In the genomic region with DNA sequence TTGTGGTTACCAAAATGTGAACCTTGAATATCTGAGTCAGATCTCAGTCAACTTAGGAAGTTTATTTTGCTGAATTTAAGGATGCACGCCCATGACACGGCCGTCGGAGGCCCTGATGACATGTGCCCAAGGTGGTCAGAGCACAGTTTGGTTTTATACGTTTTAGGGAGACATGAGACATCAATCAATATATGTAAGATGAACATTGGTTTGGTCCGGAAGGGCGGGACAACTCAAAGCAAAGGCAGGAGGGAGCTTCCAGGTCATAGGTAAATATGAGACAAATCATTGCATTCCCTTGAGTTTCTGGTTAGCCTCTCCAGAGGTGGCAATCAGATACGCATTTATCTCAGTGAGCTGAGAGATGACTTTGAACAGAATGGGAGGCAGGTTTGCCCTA, we compare ENCODE assay signal across 1 cellular context.
TF ChIP-seq lines count a peak whose summit lies in the region.

No MANE protein-coding gene starts in this region.

TF ChIP-seq in liver, 16 proteins besides CTCF, POLR2A, EP300 and RAD21 (continued from another document):
- TF ChIP-seq, protein P1, sequence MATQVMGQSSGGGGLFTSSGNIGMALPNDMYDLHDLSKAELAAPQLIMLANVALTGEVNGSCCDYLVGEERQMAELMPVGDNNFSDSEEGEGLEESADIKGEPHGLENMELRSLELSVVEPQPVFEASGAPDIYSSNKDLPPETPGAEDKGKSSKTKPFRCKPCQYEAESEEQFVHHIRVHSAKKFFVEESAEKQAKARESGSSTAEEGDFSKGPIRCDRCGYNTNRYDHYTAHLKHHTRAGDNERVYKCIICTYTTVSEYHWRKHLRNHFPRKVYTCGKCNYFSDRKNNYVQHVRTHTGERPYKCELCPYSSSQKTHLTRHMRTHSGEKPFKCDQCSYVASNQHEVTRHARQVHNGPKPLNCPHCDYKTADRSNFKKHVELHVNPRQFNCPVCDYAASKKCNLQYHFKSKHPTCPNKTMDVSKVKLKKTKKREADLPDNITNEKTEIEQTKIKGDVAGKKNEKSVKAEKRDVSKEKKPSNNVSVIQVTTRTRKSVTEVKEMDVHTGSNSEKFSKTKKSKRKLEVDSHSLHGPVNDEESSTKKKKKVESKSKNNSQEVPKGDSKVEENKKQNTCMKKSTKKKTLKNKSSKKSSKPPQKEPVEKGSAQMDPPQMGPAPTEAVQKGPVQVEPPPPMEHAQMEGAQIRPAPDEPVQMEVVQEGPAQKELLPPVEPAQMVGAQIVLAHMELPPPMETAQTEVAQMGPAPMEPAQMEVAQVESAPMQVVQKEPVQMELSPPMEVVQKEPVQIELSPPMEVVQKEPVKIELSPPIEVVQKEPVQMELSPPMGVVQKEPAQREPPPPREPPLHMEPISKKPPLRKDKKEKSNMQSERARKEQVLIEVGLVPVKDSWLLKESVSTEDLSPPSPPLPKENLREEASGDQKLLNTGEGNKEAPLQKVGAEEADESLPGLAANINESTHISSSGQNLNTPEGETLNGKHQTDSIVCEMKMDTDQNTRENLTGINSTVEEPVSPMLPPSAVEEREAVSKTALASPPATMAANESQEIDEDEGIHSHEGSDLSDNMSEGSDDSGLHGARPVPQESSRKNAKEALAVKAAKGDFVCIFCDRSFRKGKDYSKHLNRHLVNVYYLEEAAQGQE (IDR thresholded peaks at IDR 0.05): no peak
- no peak for TF ChIP-seq FOXA2 (IDR thresholded peaks at IDR 0.05)
